ENCODE assay signal across 15 cellular contexts in genomic region chr14:24382103-24382377, GRCh38. TPM values are rescaled to one million over a fixed set of nuclear protein-coding genes. Genes with fewer than 3 reads are reported as not detected.
DNase-seq lines count a peak whose midpoint lies in the region; ATAC-seq and TF ChIP-seq lines count a peak whose summit lies in the region.
"Had no signal": no experiment of that assay in that cellular context is flagged by ENCODE, and none has a peak within 500 bp of the region (broad histone marks: within the 10 kb centered on the region; RNA-seq: fewer than 3 reads in every experiment).

No MANE protein-coding gene starts in this region.

- H3K27me3 Mint-ChIP-seq in nephron progenitor cell (ENCODE audit: low read depth, poor library complexity), result peaks cover 3% of the 10 kb centered on the region
- H3K27me3 Mint-ChIP-seq in immature natural killer cell (ENCODE audit: low read depth in 3 of 3), result peaks cover 2 to 4% (median 3%) of the 10 kb centered on the region in 3 donors

- H3K4me1 Mint-ChIP-seq in nephron progenitor cell (peaks cover 74% of the 10 kb centered on the region), immature natural killer cell (no peaks in the 10 kb centered on the region)

- H3K4me3 Mint-ChIP-seq in nephron progenitor cell, result no peak overlapping the region
- H3K4me3 Mint-ChIP-seq in immature natural killer cell, result no peak overlapping the region
- H3K4me3 Mint-ChIP-seq: CD4-positive, alpha-beta T cell had no signal

- peaks cover 7% of the 10 kb centered on the region for H3K4me1 ChIP-seq in foreskin keratinocyte

- DNase-seq in Right ventricle myocardium superior (no peak), left cardiac atrium (no peak), foreskin keratinocyte (no peak), nephron progenitor cell (no peak), NCI-H774 (lab: John Stamatoyannopoulos, UW) (no peak), immature natural killer cell (no peak)
- DNase-seq: ACHN; Calu3; CD4-positive, alpha-beta T cell; GM23248; IMR-90 had no signal

- intact Hi-C loops in Right ventricle myocardium superior (cut with DNase I) (no loop called here), left cardiac atrium (cut with DNase I) (no loop called here)

- H3K36me3 Mint-ChIP-seq in nephron progenitor cell (ENCODE audit: low read depth) (peaks cover 3% of the 10 kb centered on the region), immature natural killer cell (no peaks in the 10 kb centered on the region)

- peak overlapping the region; percentile 23 for H3K27ac ChIP-seq in foreskin keratinocyte
- H3K27ac ChIP-seq: GM23248 had no signal

- H3K9me3 Mint-ChIP-seq in nephron progenitor cell, result no peaks in the 10 kb centered on the region
- H3K9me3 Mint-ChIP-seq in immature natural killer cell, result no peaks in the 10 kb centered on the region
- H3K9me3 Mint-ChIP-seq: CD4-positive, alpha-beta T cell had no signal

- ATAC-seq in Right ventricle myocardium superior (ENCODE audit: poor library complexity) (peak; percentile 13), left cardiac atrium (no peak), foreskin keratinocyte (no peak), HG03196 (IDR thresholded peaks at IDR 0.05; ENCODE audit: unreplicated experiment) (no peak)
- ATAC-seq: HCT116 had no signal

- no peaks in the 10 kb centered on the region for H3K27me3 ChIP-seq in foreskin keratinocyte

- TF ChIP-seq CTCF in foreskin keratinocyte (conservative IDR thresholded peaks at IDR 0.05) (no peak), nephron progenitor cell (IDR thresholded peaks at IDR 0.05) (no peak)

- H3K27ac Mint-ChIP-seq in nephron progenitor cell, result peak overlapping the region; percentile 72
- no peak overlapping the region for H3K27ac Mint-ChIP-seq in immature natural killer cell
- H3K27ac Mint-ChIP-seq: CD4-positive, alpha-beta T cell had no signal

RNA-seq across cellular contexts. Expression of gene NFATC4, which starts 14.1 kb away (rescaled TPM):
- 25.6 TPM for total RNA-seq in Right ventricle myocardium superior
- total RNA-seq in left cardiac atrium, result 10 to 100 TPM; 23.9 to 30.9 TPM
- 11.1 and 19.8 TPM in 2 replicates for total RNA-seq in foreskin keratinocyte
- 13.1 and 21.1 TPM in 2 replicates for polyA plus RNA-seq in foreskin keratinocyte
- polyA plus RNA-seq in immature natural killer cell, result not detected
- total RNA-seq: A172; CD4-positive, alpha-beta T cell had no signal

RNA-seq across cellular contexts. Expression of gene NYNRIN, which starts 16.8 kb away (rescaled TPM):
- total RNA-seq in Right ventricle myocardium superior (8.8 TPM), left cardiac atrium (10 to 100 TPM in 1 of 2 donors, 1 to 10 TPM in 1; 6.5 to 12.0 TPM), foreskin keratinocyte (11.1 and 16.3 TPM in 2 replicates)
- polyA plus RNA-seq in foreskin keratinocyte (4.7 and 6.0 TPM in 2 replicates), immature natural killer cell (under 1 TPM in 2 of 3 donors, not detected in 1; 0.18 TPM)

RNA-seq across cellular contexts. Expression of gene RIPK3, which starts 42.2 kb away (rescaled TPM):
- 2.9 TPM for total RNA-seq in Right ventricle myocardium superior
- total RNA-seq in left cardiac atrium, result 1 to 10 TPM; 6.5 to 6.7 TPM
- 7.9 and 11.7 TPM in 2 replicates for total RNA-seq in foreskin keratinocyte
- polyA plus RNA-seq in foreskin keratinocyte, result 7.8 and 9.4 TPM in 2 replicates
- 10 to 100 TPM; 13.5 to 21.4 (median 16.0) TPM for polyA plus RNA-seq in immature natural killer cell
- total RNA-seq: A172, Daoy, IMR-90 had no signal

RNA-seq across cellular contexts. Expression of gene ADCY4, which starts 47.2 kb away (rescaled TPM):
- 20.6 TPM for total RNA-seq in Right ventricle myocardium superior
- 10 to 100 TPM; 19.2 to 43.9 TPM for total RNA-seq in left cardiac atrium
- 0.49 and 1.1 TPM in 2 replicates for total RNA-seq in foreskin keratinocyte
- 0.25 and 0.57 TPM in 2 replicates for polyA plus RNA-seq in foreskin keratinocyte
- under 1 TPM in 2 of 3 donors, not detected in 1; 0.31 to 0.52 TPM for polyA plus RNA-seq in immature natural killer cell
- total RNA-seq: A172, IMR-90 had no signal
- polyA plus RNA-seq: IMR-90 had no signal

RNA-seq across cellular contexts. Expression of gene CBLN3, which starts 47.4 kb away (rescaled TPM):
- 0.65 TPM for total RNA-seq in Right ventricle myocardium superior
- 1 to 10 TPM; 2.2 to 2.5 TPM for total RNA-seq in left cardiac atrium
- total RNA-seq in foreskin keratinocyte, result 0.42 and 1.2 TPM in 2 replicates
- 0.47 and 1.3 TPM in 2 replicates for polyA plus RNA-seq in foreskin keratinocyte
- not detected for polyA plus RNA-seq in immature natural killer cell
- total RNA-seq: A172, Daoy had no signal
